In the genomic region with DNA sequence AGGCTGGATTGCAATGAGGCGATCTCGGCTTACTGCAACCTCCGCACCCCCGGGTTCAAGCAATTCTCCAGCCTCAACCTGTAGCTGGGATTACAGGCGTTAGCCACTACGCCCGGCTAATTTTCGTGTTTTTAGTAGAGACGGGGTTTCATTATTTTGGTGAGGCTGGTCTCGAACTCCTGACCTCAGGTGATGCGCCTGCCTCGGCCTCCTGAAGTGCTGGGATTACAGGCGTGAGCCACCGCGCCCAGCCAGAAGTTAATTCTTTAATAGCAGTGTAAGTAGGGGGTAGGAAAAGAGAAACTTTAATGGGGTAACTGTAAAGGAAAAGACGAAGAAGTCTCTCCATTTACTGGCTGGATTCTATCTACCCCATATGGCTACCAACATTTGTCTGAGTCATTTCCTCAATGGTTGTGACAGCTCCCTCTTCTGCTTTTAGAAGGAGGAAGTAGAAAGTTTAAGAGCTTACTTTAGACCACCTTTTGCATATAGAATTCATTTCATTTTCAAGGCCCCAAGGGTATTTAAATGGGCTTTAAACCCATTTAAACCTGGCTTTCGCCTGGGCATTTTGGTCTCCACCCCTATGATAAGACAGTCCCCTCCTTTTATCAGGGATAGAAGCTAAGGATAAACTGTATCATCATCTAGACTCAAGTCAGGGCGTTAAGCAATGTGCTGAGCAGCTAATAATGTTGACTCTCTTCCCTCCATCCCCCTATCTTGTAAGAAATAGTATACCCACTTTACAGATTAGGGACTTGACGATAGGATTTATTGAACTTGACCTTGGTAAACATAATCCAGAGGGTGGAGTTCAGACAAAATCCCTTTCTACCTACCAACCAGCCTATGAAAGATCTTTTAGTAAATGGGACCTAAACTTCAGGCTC, we compare ENCODE assay signal across 8 cellular contexts. TPM values are rescaled to one million over a fixed set of nuclear protein-coding genes. Genes with fewer than 3 reads are reported as not detected.
DNase-seq lines count a peak whose midpoint lies in the region; ATAC-seq and TF ChIP-seq lines count a peak whose summit lies in the region.

No MANE protein-coding gene starts in this region.

- H3K9ac ChIP-seq in DND-41 (ENCODE audit: low read depth, low read length) (peak overlapping the region; percentile 52), smooth muscle cell (ENCODE audit: low read depth) (peak overlapping the region; percentile 49)

- no peak for TF ChIP-seq CTCF in DND-41 (IDR thresholded peaks at IDR 0.05; ENCODE audit: borderline replicate concordance, extremely low read depth, low read length, poor library complexity, severe bottlenecking)
- no peak for TF ChIP-seq CTCF in WERI-Rb-1 (IDR thresholded peaks at IDR 0.05; ENCODE audit: low read depth, low read length)
- no peak for TF ChIP-seq CTCF in smooth muscle cell (IDR thresholded peaks at IDR 0.05; ENCODE audit: borderline replicate concordance, insufficient read depth, poor library complexity, severe bottlenecking)

- H3K4me3 ChIP-seq in DND-41 (ENCODE audit: low read depth in 1 of 2, low read length in 2 of 2) (peak overlapping the region; percentile 1 to 54; a peak in 3 of 4 replicates), WERI-Rb-1 (ENCODE audit: low read depth, low read length) (peak overlapping the region; percentile 36), smooth muscle cell (peak overlapping the region; percentile 42)

- H4K20me1 ChIP-seq in DND-41 (ENCODE audit: insufficient read depth, low read length) (peaks cover 26% of the 10 kb centered on the region), smooth muscle cell (ENCODE audit: low read depth) (peaks cover 31% of the 10 kb centered on the region)

- H3K36me3 ChIP-seq in DND-41 (ENCODE audit: insufficient read depth, low read length) (peaks cover 28% of the 10 kb centered on the region), WERI-Rb-1 (peaks cover 27% of the 10 kb centered on the region), smooth muscle cell (ENCODE audit: low read depth) (no peaks in the 10 kb centered on the region)

- WGBS in smooth muscle cell (ENCODE audit: low lambda C conversion rate): 78% methylated on average over 19 of the region's 19 CpGs

- DNase-seq in DND-41 (no peak), WERI-Rb-1 (no peak), globus pallidus (ENCODE audit: low spot score) (peak; percentile 34), smooth muscle cell (lab: John Stamatoyannopoulos, UW; ENCODE audit: unreplicated experiment) (no peak), NCI-H2029 treated with DMSO at 0.1 percent for 48 hours (lab: John Stamatoyannopoulos, UW) (no peak), DMS153 treated with DMSO at 0.1 percent for 48 hours (lab: John Stamatoyannopoulos, UW; ENCODE audit: unreplicated experiment) (no peak)

- peaks cover 6% of the 10 kb centered on the region for H3F3A ChIP-seq in smooth muscle cell (ENCODE audit: low read depth)

- peak overlapping the region; percentile 85 for H3K27ac ChIP-seq in DND-41 (ENCODE audit: low read length)
- H3K27ac ChIP-seq in WERI-Rb-1: peak overlapping the region; percentile 79
- peak overlapping the region; percentile 91 for H3K27ac ChIP-seq in smooth muscle cell (ENCODE audit: low read depth)

- H3K4me1 ChIP-seq in DND-41 (ENCODE audit: insufficient read depth, low read length): peaks cover 33% of the 10 kb centered on the region
- H3K4me1 ChIP-seq in smooth muscle cell (ENCODE audit: low read depth): peaks cover 26% of the 10 kb centered on the region

- H3K4me2 ChIP-seq in DND-41 (ENCODE audit: insufficient read depth, low read length) (peak overlapping the region; percentile 61), smooth muscle cell (peak overlapping the region; percentile 78)

- no peak for ATAC-seq in DND-41 (ENCODE audit: insufficient read depth, low read depth)
- ATAC-seq in HG02642 (IDR thresholded peaks at IDR 0.05; ENCODE audit: poor library complexity, unreplicated experiment): peak; percentile 13
- no peak for ATAC-seq in GM21360 (IDR thresholded peaks at IDR 0.05; ENCODE audit: unreplicated experiment)

- no peaks in the 10 kb centered on the region for H3K27me3 ChIP-seq in DND-41 (ENCODE audit: insufficient read depth, low read length, poor library complexity)
- no peaks in the 10 kb centered on the region for H3K27me3 ChIP-seq in WERI-Rb-1 (ENCODE audit: insufficient read depth, low read depth, severe bottlenecking)
- H3K27me3 ChIP-seq in smooth muscle cell (ENCODE audit: low read depth): no peaks in the 10 kb centered on the region

- H2AFZ ChIP-seq in DND-41 (ENCODE audit: low read depth, low read length) (peak overlapping the region; percentile 65), smooth muscle cell (ENCODE audit: low read depth) (peak overlapping the region; percentile 65)

- H3K9me3 ChIP-seq in DND-41 (ENCODE audit: insufficient read depth, low read length, severe bottlenecking) (no peaks in the 10 kb centered on the region), WERI-Rb-1 (ENCODE audit: severe bottlenecking) (no peaks in the 10 kb centered on the region), smooth muscle cell (replicated peaks; ENCODE audit: low read depth) (no peaks in the 10 kb centered on the region)

- peaks cover 37% of the 10 kb centered on the region for H3K79me2 ChIP-seq in DND-41 (ENCODE audit: insufficient read depth, low read length)
- peaks cover 31% of the 10 kb centered on the region for H3K79me2 ChIP-seq in smooth muscle cell (ENCODE audit: low read depth)

RNA-seq across cellular contexts. Expression of gene CDV3, which starts 1.1 kb away (rescaled TPM):
- total RNA-seq in smooth muscle cell: 135 and 139 TPM in 2 replicates
- polyA plus RNA-seq in smooth muscle cell: 70.2 and 84.0 TPM in 2 replicates
